Comparison of ENCODE assay signal across 11 cellular contexts in genomic region chr6:96939019-96939805, GRCh38. TPM values are rescaled to one million over a fixed set of nuclear protein-coding genes. Genes with fewer than 3 reads are reported as not detected.
A peak's percentile ranks its signal among the peaks of the same experiment; 100 is the strongest.
DNase-seq lines count a peak whose midpoint lies in the region; ATAC-seq, FAIRE-seq and TF ChIP-seq lines count a peak whose summit lies in the region.
"Had no signal": no experiment of that assay in that cellular context is flagged by ENCODE, and none has a peak within 500 bp of the region (broad histone marks: within the 10 kb centered on the region; RNA-seq: fewer than 3 reads in every experiment).

No MANE protein-coding gene starts in this region.

- H3K4me1 Mint-ChIP-seq in chondrocyte (ENCODE audit: low read depth) = peaks cover 14% of the 10 kb centered on the region
- H3K4me1 Mint-ChIP-seq in T-helper 17 cell = peaks cover 6% of the 10 kb centered on the region

- FAIRE-seq in GM12892 (lab: Jason Lieb, UNC) = no peak
- FAIRE-seq: A204.1, H1 had no signal

- H3K36me3 Mint-ChIP-seq in chondrocyte (ENCODE audit: low read depth) (no peaks in the 10 kb centered on the region), T-helper 17 cell (ENCODE audit: low read depth) (peaks cover 9% of the 10 kb centered on the region)

- no peaks in the 10 kb centered on the region for H3K36me3 ChIP-seq in parathyroid adenoma (ENCODE audit: control insufficient read depth, insufficient read depth, low read length)

- H3K4me3 Mint-ChIP-seq in chondrocyte (ENCODE audit: unreplicated experiment) (no peak overlapping the region), T-helper 17 cell (no peak overlapping the region)
- H3K4me3 Mint-ChIP-seq: T-helper 1 cell treated with Interleukin-12 subunit alpha and Interleukin-12 subunit beta and Interleukin-4 antibody, amounts not matched to agents 30 μg/mL and 1 μg/mL, for 36 hours had no signal

- peak overlapping the region; percentile 55 for H2AFZ ChIP-seq in parathyroid adenoma

- TF ChIP-seq POLR2A in GM12892 (IDR thresholded peaks at IDR 0.05; ENCODE audit: low read depth, low read length) = no peak

- H3K27ac Mint-ChIP-seq in chondrocyte (ENCODE audit: unreplicated experiment) (peak overlapping the region; percentile 78), T-helper 17 cell (no peak overlapping the region)
- H3K27ac Mint-ChIP-seq: T-helper 1 cell treated with Interleukin-12 subunit alpha and Interleukin-12 subunit beta and Interleukin-4 antibody, amounts not matched to agents 30 μg/mL and 1 μg/mL, for 36 hours had no signal

- H3K27ac ChIP-seq in parathyroid adenoma = peak overlapping the region; percentile 45

- H3K27me3 ChIP-seq in parathyroid adenoma (ENCODE audit: control insufficient read depth, insufficient read depth, low read length) = no peaks in the 10 kb centered on the region

- no peaks in the 10 kb centered on the region for H3K9me3 ChIP-seq in parathyroid adenoma (ENCODE audit: control insufficient read depth, low read length)
- no peaks in the 10 kb centered on the region for H3K9me3 ChIP-seq in T-helper 17 cell (ENCODE audit: control insufficient read depth, low read length, poor library complexity, severe bottlenecking)

- no peaks in the 10 kb centered on the region for H3K79me2 ChIP-seq in parathyroid adenoma

- H3K4me2 ChIP-seq in parathyroid adenoma (ENCODE audit: low read length) = no peak overlapping the region

- H3K9me3 Mint-ChIP-seq in chondrocyte (ENCODE audit: low read depth) = no peaks in the 10 kb centered on the region
- H3K9me3 Mint-ChIP-seq: T-helper 1 cell treated with Interleukin-12 subunit alpha and Interleukin-12 subunit beta and Interleukin-4 antibody, amounts not matched to agents 30 μg/mL and 1 μg/mL, for 36 hours had no signal

- TF ChIP-seq CTCF in chondrocyte (IDR thresholded peaks at IDR 0.05) (no peak), parathyroid adenoma (IDR thresholded peaks at IDR 0.05) (no peak)

- H3K4me3 ChIP-seq in parathyroid adenoma (ENCODE audit: low read depth, low read length) = no peak overlapping the region

- H3K27me3 Mint-ChIP-seq in chondrocyte (ENCODE audit: low read depth) (peaks cover 23% of the 10 kb centered on the region), T-helper 17 cell (no peaks in the 10 kb centered on the region)

- DNase-seq in NCI-H1105 treated with DMSO at 0.1 percent for 48 hours (lab: John Stamatoyannopoulos, UW) = peak; percentile 50
- DNase-seq in NCI-H1105 (lab: John Stamatoyannopoulos, UW) = no peak
- DNase-seq in NCI-H2171 treated with DMSO at 0.1 percent for 48 hours (lab: John Stamatoyannopoulos, UW) = peak; percentile 75
- DNase-seq in chondrocyte (ENCODE audit: low spot score) = no peak
- no peak for DNase-seq in T-helper 17 cell
- no peak for DNase-seq in GM12892 (ENCODE audit: insufficient read length)

- ATAC-seq in T-helper 17 cell (no peak), HG03039 (IDR thresholded peaks at IDR 0.05; ENCODE audit: unreplicated experiment) (no peak)

- no peak overlapping the region for H3K9ac ChIP-seq in parathyroid adenoma

- peaks cover 15% of the 10 kb centered on the region for H3K4me1 ChIP-seq in parathyroid adenoma

RNA-seq across cellular contexts. Expression of gene KLHL32, which starts 14.7 kb away (rescaled TPM):
- total RNA-seq in chondrocyte = not detected in 3 replicates
- total RNA-seq in T-helper 17 cell = 1 to 10 TPM; 1.9 to 2.5 TPM
- 0.42 TPM for polyA plus RNA-seq in GM12892 (2012; ENCODE audit: missing spikeins)

RNA-seq across cellular contexts. Expression of gene NDUFAF4, which starts 41.5 kb away (rescaled TPM):
- total RNA-seq in chondrocyte = 22.2 to 25.0 TPM (median 23.5 TPM) in 3 replicates
- 10 to 100 TPM; 26.7 to 26.8 TPM for total RNA-seq in T-helper 17 cell
- polyA plus RNA-seq in GM12892 (2012; ENCODE audit: missing spikeins) = 28.6 TPM

Comparison
In these comparisons a context has a peak if more than half of its experiments do, and no peak if none do; other contexts are left out.
1. DNase-seq: peak in NCI-H1105 treated with DMSO at 0.1 percent for 48 hours (single experiment) and NCI-H2171 treated with DMSO at 0.1 percent for 48 hours (single experiment); none in NCI-H1105 (single experiment), chondrocyte (single experiment), T-helper 17 cell (0 of 3) and GM12892 (single experiment).